ENCODE assay signal across 14 cellular contexts in genomic region chr14:105337966-105338365, GRCh38. TPM values are rescaled to one million over a fixed set of nuclear protein-coding genes. Genes with fewer than 3 reads are reported as not detected.
A peak's percentile ranks its signal among the peaks of the same experiment; 100 is the strongest.
DNase-seq lines count a peak whose midpoint lies in the region; ATAC-seq and TF ChIP-seq lines count a peak whose summit lies in the region.
"Had no signal": no experiment of that assay in that cellular context is flagged by ENCODE, and none has a peak within 500 bp of the region (broad histone marks: within the 10 kb centered on the region; RNA-seq: fewer than 3 reads in every experiment).

No MANE protein-coding gene starts in this region.

- H3K27ac Mint-ChIP-seq in endodermal cell = no peak overlapping the region

- H3K4me1 Mint-ChIP-seq in endodermal cell = no peaks in the 10 kb centered on the region

- H3K4me3 ChIP-seq in endodermal cell (ENCODE audit: low read length) (no peak overlapping the region), right lobe of liver (no peak overlapping the region), testis (no peak overlapping the region)
- H3K4me3 ChIP-seq: lung had no signal

- intact Hi-C loops in right lobe of liver (cut with DNase I) (no loop called here), testis (cut with DNase I; ENCODE audit: low total_unique reads) (no loop called here)

- H3K9me3 Mint-ChIP-seq in endodermal cell = no peaks in the 10 kb centered on the region

- H3K27me3 Mint-ChIP-seq in endodermal cell (ENCODE audit: insufficient read depth) = no peaks in the 10 kb centered on the region

- peak; percentile 63 to 83 (median 71) for ATAC-seq in right lobe of liver

- no peaks in the 10 kb centered on the region for H3K36me3 ChIP-seq in endodermal cell (ENCODE audit: control insufficient read depth, insufficient read depth, low read length)
- no peaks in the 10 kb centered on the region for H3K36me3 ChIP-seq in right lobe of liver
- no peaks in the 10 kb centered on the region for H3K36me3 ChIP-seq in testis (ENCODE audit: low read depth, missing control alignments)

- TF ChIP-seq POLR2A in right lobe of liver (IDR thresholded peaks at IDR 0.05) = no peak
- no peak for TF ChIP-seq POLR2A in testis (IDR thresholded peaks at IDR 0.05)

- WGBS in endodermal cell (ENCODE audit: insufficient coverage in 1 of 2, insufficient read length in 1 of 2), 2 experiments = 90 to 93% methylated on average over 4 to 10 of the region's 10 CpGs
- WGBS in right lobe of liver (ENCODE audit: insufficient coverage, low coverage, low lambda C conversion rate, missing lambda C conversion rate) = 4% methylated on average over 4 of the region's 10 CpGs
- 60 to 88% methylated on average over 8 to 10 of the region's 10 CpGs for whole genome bisulfite sequencing in testis, 2 donors

- no peak overlapping the region for H3K27ac ChIP-seq in endodermal cell (ENCODE audit: low read depth, low read length)
- peak overlapping the region in 1 of 3 donors; percentile 24 for H3K27ac ChIP-seq in right lobe of liver
- no peak overlapping the region for H3K27ac ChIP-seq in testis

- H3K4me3 Mint-ChIP-seq in endodermal cell = no peak overlapping the region

- peaks cover 12% of the 10 kb centered on the region for H3K36me3 Mint-ChIP-seq in endodermal cell (ENCODE audit: low read depth)

- H3K9me3 ChIP-seq in endodermal cell (ENCODE audit: control insufficient read depth, low read length) = no peaks in the 10 kb centered on the region
- no peaks in the 10 kb centered on the region for H3K9me3 ChIP-seq in right lobe of liver
- no peaks in the 10 kb centered on the region for H3K9me3 ChIP-seq in testis

- H3K9ac ChIP-seq in endodermal cell (ENCODE audit: extremely low read depth, low read length, poor library complexity, severe bottlenecking) = no peak overlapping the region

- no peaks in the 10 kb centered on the region for H3K4me1 ChIP-seq in endodermal cell (ENCODE audit: control insufficient read depth, insufficient read depth, low read length)
- peaks cover 0 to 28% (median 15%) of the 10 kb centered on the region in 4 donors for H3K4me1 ChIP-seq in right lobe of liver
- H3K4me1 ChIP-seq in testis = peaks cover 31% of the 10 kb centered on the region

- H3K27me3 ChIP-seq in endodermal cell (ENCODE audit: control insufficient read depth, insufficient read depth, low read length, poor library complexity, severe bottlenecking) = no peaks in the 10 kb centered on the region
- no peaks in the 10 kb centered on the region for H3K27me3 ChIP-seq in right lobe of liver
- H3K27me3 ChIP-seq in testis = no peaks in the 10 kb centered on the region

- DNase-seq in Kasumi-1 (lab: John Stamatoyannopoulos, UW) = peak; percentile 32 to 55
- DNase-seq in endodermal cell = peak; percentile 44
- peak; percentile 51 to 83 (median 82) for DNase-seq in right lobe of liver
- peak; percentile 66 for DNase-seq in testis
- no peak for DNase-seq in EL
- no peak for DNase-seq in SHP77 treated with DMSO at 0.1 percent for 48 hours (lab: John Stamatoyannopoulos, UW)
- DNase-seq in dedifferentiated amniotic fluid mesenchymal stem cell (ENCODE audit: extremely low spot score) = no peak
- DNase-seq: activated CD8-positive, alpha-beta memory T cell treated with anti-CD3 and anti-CD28 coated beads, Interleukin-2, amount 50 U/mL, for 48 hours; NCI-H1105; NCI-H510A treated with DMSO at 0.1 percent for 48 hours; SIG-M5; stimulated activated CD4-positive, alpha-beta T cell treated with anti-CD3 and anti-CD28 coated beads, Interleukin-2, amount 100 ng/mL, for 48 hours; stimulated activated naive CD4-positive, alpha-beta T cell had no signal

- no peak for TF ChIP-seq CTCF in endodermal cell (conservative IDR thresholded peaks at IDR 0.05)
- TF ChIP-seq CTCF in right lobe of liver (IDR thresholded peaks at IDR 0.05) = no peak
- TF ChIP-seq CTCF in testis (IDR thresholded peaks at IDR 0.05) = no peak

RNA-seq across cellular contexts. Expression of gene PACS2, which starts 23.4 kb away (rescaled TPM):
- total RNA-seq in endodermal cell (100 to 1,000 TPM; 117 to 121 TPM), right lobe of liver (10 to 100 TPM; 19.8 to 26.7 (median 21.5) TPM), testis (100 to 1,000 TPM; 167 to 174 TPM)
- polyA plus RNA-seq in endodermal cell (2013, experiment 1 of 2) = 83.2 TPM
- 79.9 TPM for polyA plus RNA-seq in endodermal cell (2013, experiment 2 of 2)
- polyA plus RNA-seq in testis (ENCODE audit: insufficient read depth, low read depth, low replicate concordance) = 99.2 TPM

RNA-seq across cellular contexts. Expression of gene BRF1, which starts 37.2 kb away (rescaled TPM):
- total RNA-seq in endodermal cell (10 to 100 TPM; 37.0 to 44.5 TPM), right lobe of liver (10 to 100 TPM; 13.1 to 17.8 (median 16.2) TPM), testis (100 to 1,000 TPM in 1 of 2 donors, 10 to 100 TPM in 1; 95.3 to 112 TPM)
- 23.9 TPM for polyA plus RNA-seq in endodermal cell (2013, experiment 1 of 2)
- 21.8 TPM for polyA plus RNA-seq in endodermal cell (2013, experiment 2 of 2)
- polyA plus RNA-seq in testis (ENCODE audit: insufficient read depth, low read depth, low replicate concordance) = 30.3 TPM

Comparison
In these comparisons a context has a peak if more than half of its experiments do, and no peak if none do; other contexts are left out.
1. DNase-seq: peak in Kasumi-1 (2 of 2), endodermal cell (single experiment), right lobe of liver (3 of 3) and testis (single experiment); none in EL (single experiment), SHP77 treated with DMSO at 0.1 percent for 48 hours (single experiment) and dedifferentiated amniotic fluid mesenchymal stem cell (single experiment).
2. RNA of gene PACS2, which starts 23.4 kb away (total RNA-seq): 167 to 174 TPM in testis and 117 to 121 TPM in endodermal cell; 19.8 to 26.7 TPM in right lobe of liver; every median in the first group is over 4 times any median in the second.